8 cellular contexts compared by ENCODE assay signal in genomic region chr17:7897773-7898172, GRCh38. TPM values are rescaled to one million over a fixed set of nuclear protein-coding genes. Genes with fewer than 3 reads are reported as not detected.
A peak's percentile ranks its signal among the peaks of the same experiment; 100 is the strongest.
DNase-seq lines count a peak whose midpoint lies in the region; ATAC-seq and TF ChIP-seq lines count a peak whose summit lies in the region.

No MANE protein-coding gene starts in this region.

- ATAC-seq in body of pancreas: peak; percentile 77
- ATAC-seq in HG02678 (IDR thresholded peaks at IDR 0.05; ENCODE audit: unreplicated experiment): no peak

- TF ChIP-seq POLR2A in body of pancreas (IDR thresholded peaks at IDR 0.05) (no peak), ovary (IDR thresholded peaks at IDR 0.05) (no peak)

- H3K27me3 ChIP-seq in body of pancreas (no peaks in the 10 kb centered on the region), ovary (no peaks in the 10 kb centered on the region)

- peak; percentile 25 to 90 (median 73) for TF ChIP-seq CTCF in body of pancreas (IDR thresholded peaks at IDR 0.05)
- TF ChIP-seq CTCF in ovary (IDR thresholded peaks at IDR 0.05): peak in 1 of 3 donors; percentile 28

- H3K36me3 ChIP-seq in body of pancreas (replicated peaks in 1 of 2; ENCODE audit: insufficient read depth in 1 of 2, low read depth in 2 of 2) (peaks cover 0 to 30% of the 10 kb centered on the region in 2 donors), ovary (no peaks in the 10 kb centered on the region)

- H3K4me1 ChIP-seq in body of pancreas: no peaks in the 10 kb centered on the region
- H3K4me1 ChIP-seq in ovary (ENCODE audit: insufficient read depth): no peaks in the 10 kb centered on the region

- TF ChIP-seq RAD21 in Ishikawa (IDR thresholded peaks at IDR 0.05; ENCODE audit: low read depth): peak; percentile 59

- intact Hi-C loops in body of pancreas (cut with DNase I) (loop anchor here (5.0 kb wide), 1 partner anchor 35 kb away; no protein-coding TSS in a partner anchor), ovary (cut with DNase I) (loop anchor here in 2 of 4 donors (2.0 to 5.0 kb wide), 2 partner anchors 35 to 71 kb away; no protein-coding TSS in a partner anchor)

- DNase-seq in CD1c-positive myeloid dendritic cell (ENCODE audit: extremely low spot score) (peak; percentile 80), body of pancreas (peak in 3 of 4 donors; percentile 30 to 59 (median 55)), islet precursor cell (peak; percentile 48), ureter (ENCODE audit: low spot score) (peak; percentile 39), SK-N-DZ (ENCODE audit: low spot score) (no peak), ovary (no peak)

- WGBS in body of pancreas, 2 donors: 31 to 35% methylated on average over 6 of the region's 6 CpGs
- 26 to 30% (median 29%) methylated on average over 6 of the region's 6 CpGs for WGBS in ovary, 3 donors

- H3K27ac ChIP-seq in body of pancreas (no peak overlapping the region), ovary (no peak overlapping the region)

- H3K4me3 ChIP-seq in body of pancreas (no peak overlapping the region), ovary (no peak overlapping the region)

- TF ChIP-seq EP300 in Ishikawa (IDR thresholded peaks at IDR 0.05; ENCODE audit: borderline replicate concordance): no peak
- no peak for TF ChIP-seq EP300 in ovary (IDR thresholded peaks at IDR 0.05)

- H3K9me3 ChIP-seq in body of pancreas (no peaks in the 10 kb centered on the region), ovary (no peaks in the 10 kb centered on the region)

TF ChIP-seq in Ishikawa, 13 proteins besides CTCF, POLR2A, EP300 and RAD21:
- TF ChIP-seq ZBTB7A (IDR thresholded peaks at IDR 0.05; ENCODE audit: low read depth) (no peak), CREB1 (IDR thresholded peaks at IDR 0.05; ENCODE audit: low read depth) (no peak), TAF1 (IDR thresholded peaks at IDR 0.05; ENCODE audit: low read depth) (no peak), TCF12 (IDR thresholded peaks at IDR 0.05; ENCODE audit: low read depth) (no peak), CEBPB (IDR thresholded peaks at IDR 0.05) (no peak), NFIC (IDR thresholded peaks at IDR 0.05) (no peak), FOXM1 (IDR thresholded peaks at IDR 0.05; ENCODE audit: borderline replicate concordance, low read depth) (no peak), TEAD4 (IDR thresholded peaks at IDR 0.05) (no peak), YY1 (IDR thresholded peaks at IDR 0.05; ENCODE audit: low read depth) (no peak), EGR1 (IDR thresholded peaks at IDR 0.05) (no peak)
- TF ChIP-seq, protein P1, sequence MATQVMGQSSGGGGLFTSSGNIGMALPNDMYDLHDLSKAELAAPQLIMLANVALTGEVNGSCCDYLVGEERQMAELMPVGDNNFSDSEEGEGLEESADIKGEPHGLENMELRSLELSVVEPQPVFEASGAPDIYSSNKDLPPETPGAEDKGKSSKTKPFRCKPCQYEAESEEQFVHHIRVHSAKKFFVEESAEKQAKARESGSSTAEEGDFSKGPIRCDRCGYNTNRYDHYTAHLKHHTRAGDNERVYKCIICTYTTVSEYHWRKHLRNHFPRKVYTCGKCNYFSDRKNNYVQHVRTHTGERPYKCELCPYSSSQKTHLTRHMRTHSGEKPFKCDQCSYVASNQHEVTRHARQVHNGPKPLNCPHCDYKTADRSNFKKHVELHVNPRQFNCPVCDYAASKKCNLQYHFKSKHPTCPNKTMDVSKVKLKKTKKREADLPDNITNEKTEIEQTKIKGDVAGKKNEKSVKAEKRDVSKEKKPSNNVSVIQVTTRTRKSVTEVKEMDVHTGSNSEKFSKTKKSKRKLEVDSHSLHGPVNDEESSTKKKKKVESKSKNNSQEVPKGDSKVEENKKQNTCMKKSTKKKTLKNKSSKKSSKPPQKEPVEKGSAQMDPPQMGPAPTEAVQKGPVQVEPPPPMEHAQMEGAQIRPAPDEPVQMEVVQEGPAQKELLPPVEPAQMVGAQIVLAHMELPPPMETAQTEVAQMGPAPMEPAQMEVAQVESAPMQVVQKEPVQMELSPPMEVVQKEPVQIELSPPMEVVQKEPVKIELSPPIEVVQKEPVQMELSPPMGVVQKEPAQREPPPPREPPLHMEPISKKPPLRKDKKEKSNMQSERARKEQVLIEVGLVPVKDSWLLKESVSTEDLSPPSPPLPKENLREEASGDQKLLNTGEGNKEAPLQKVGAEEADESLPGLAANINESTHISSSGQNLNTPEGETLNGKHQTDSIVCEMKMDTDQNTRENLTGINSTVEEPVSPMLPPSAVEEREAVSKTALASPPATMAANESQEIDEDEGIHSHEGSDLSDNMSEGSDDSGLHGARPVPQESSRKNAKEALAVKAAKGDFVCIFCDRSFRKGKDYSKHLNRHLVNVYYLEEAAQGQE (IDR thresholded peaks at IDR 0.05; ENCODE audit: low read depth): no peak
- TF ChIP-seq, protein P2, sequence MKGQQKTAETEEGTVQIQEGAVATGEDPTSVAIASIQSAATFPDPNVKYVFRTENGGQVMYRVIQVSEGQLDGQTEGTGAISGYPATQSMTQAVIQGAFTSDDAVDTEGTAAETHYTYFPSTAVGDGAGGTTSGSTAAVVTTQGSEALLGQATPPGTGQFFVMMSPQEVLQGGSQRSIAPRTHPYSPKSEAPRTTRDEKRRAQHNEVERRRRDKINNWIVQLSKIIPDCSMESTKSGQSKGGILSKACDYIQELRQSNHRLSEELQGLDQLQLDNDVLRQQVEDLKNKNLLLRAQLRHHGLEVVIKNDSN (IDR thresholded peaks at IDR 0.05): no peak
- TF ChIP-seq, protein P3, sequence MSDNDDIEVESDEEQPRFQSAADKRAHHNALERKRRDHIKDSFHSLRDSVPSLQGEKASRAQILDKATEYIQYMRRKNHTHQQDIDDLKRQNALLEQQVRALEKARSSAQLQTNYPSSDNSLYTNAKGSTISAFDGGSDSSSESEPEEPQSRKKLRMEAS (IDR thresholded peaks at IDR 0.05): no peak
TF ChIP-seq in Ishikawa: peak in this region for 0.

RNA-seq across cellular contexts. Expression of gene CHD3, which starts 9.2 kb away (rescaled TPM):
- total RNA-seq in body of pancreas (10 to 100 TPM; 53.7 to 69.9 TPM), ureter (225 TPM), ovary (100 to 1,000 TPM in 4 of 7 donors, 10 to 100 TPM in 3; 65.7 to 145 (median 114) TPM)
- 53.5 and 55.5 TPM in 2 replicates for polyA plus RNA-seq in SK-N-DZ (2014; cell fraction: cytosol; rRNA removed)
- 91.9 and 124 TPM in 2 replicates for polyA plus RNA-seq in SK-N-DZ (2014; cell fraction: nucleus; rRNA removed)
- 100 to 1,000 TPM in 1 of 2 donors, 10 to 100 TPM in 1; 87.2 to 100 TPM for polyA plus RNA-seq in ovary

RNA-seq across cellular contexts. Expression of gene RNF227, which starts 18.3 kb away (rescaled TPM):
- total RNA-seq in body of pancreas: 1 to 10 TPM; 2.9 to 3.0 TPM
- 2.5 TPM for total RNA-seq in ureter
- 4.1 and 4.3 TPM in 2 replicates for polyA plus RNA-seq in SK-N-DZ (2014; cell fraction: cytosol; rRNA removed)
- 1.7 and 3.0 TPM in 2 replicates for polyA plus RNA-seq in SK-N-DZ (2014; cell fraction: nucleus; rRNA removed)
- 10 to 100 TPM in 1 of 7 donors, 1 to 10 TPM in 6; 2.7 to 16.5 (median 5.2) TPM for total RNA-seq in ovary
- polyA plus RNA-seq in ovary: 1 to 10 TPM; 4.3 to 8.6 TPM

RNA-seq across cellular contexts. Expression of gene KCNAB3, which starts 31.9 kb away (rescaled TPM):
- 1 to 10 TPM; 1.3 to 1.6 TPM for total RNA-seq in body of pancreas
- total RNA-seq in ureter: 7.9 TPM
- 4.5 and 6.5 TPM in 2 replicates for polyA plus RNA-seq in SK-N-DZ (2014; cell fraction: cytosol; rRNA removed)
- polyA plus RNA-seq in SK-N-DZ (2014; cell fraction: nucleus; rRNA removed): 81.5 and 84.6 TPM in 2 replicates
- 1 to 10 TPM in 5 of 7 donors, under 1 TPM in 2; 0.48 to 5.9 (median 2.2) TPM for total RNA-seq in ovary
- polyA plus RNA-seq in ovary: 1 to 10 TPM; 1.9 to 3.9 TPM

RNA-seq across cellular contexts. Expression of gene TRAPPC1, which starts 34.0 kb away (rescaled TPM):
- total RNA-seq in body of pancreas: 10 to 100 TPM; 10.5 to 40.0 TPM
- 166 TPM for total RNA-seq in ureter
- 31.1 and 35.0 TPM in 2 replicates for polyA plus RNA-seq in SK-N-DZ (2014; cell fraction: cytosol; rRNA removed)
- polyA plus RNA-seq in SK-N-DZ (2014; cell fraction: nucleus; rRNA removed): 18.6 and 59.7 TPM in 2 replicates
- total RNA-seq in ovary: 10 to 100 TPM; 27.5 to 94.3 (median 74.0) TPM
- polyA plus RNA-seq in ovary: 100 to 1,000 TPM in 1 of 2 donors, 10 to 100 TPM in 1; 77.5 to 238 TPM

RNA-seq across cellular contexts. Expression of gene CNTROB, which starts 34.2 kb away (rescaled TPM):
- total RNA-seq in body of pancreas (10 to 100 TPM; 14.0 to 27.0 TPM), ureter (25.6 TPM), ovary (10 to 100 TPM; 15.0 to 27.3 (median 25.9) TPM)
- polyA plus RNA-seq in SK-N-DZ (2014; cell fraction: cytosol; rRNA removed): 42.3 and 50.2 TPM in 2 replicates
- 170 and 212 TPM in 2 replicates for polyA plus RNA-seq in SK-N-DZ (2014; cell fraction: nucleus; rRNA removed)
- 10 to 100 TPM; 24.3 to 25.3 TPM for polyA plus RNA-seq in ovary

Comparison
In these comparisons a context has a peak if more than half of its experiments do, and no peak if none do; other contexts are left out.
1. DNase-seq: peak in CD1c-positive myeloid dendritic cell (single experiment), body of pancreas (3 of 4), islet precursor cell (single experiment) and ureter (single experiment); none in SK-N-DZ (single experiment) and ovary (0 of 5).